ENCODE assay signal across 9 cellular contexts in genomic region chr7:120949393-120949799, GRCh38. TPM values are rescaled to one million over a fixed set of nuclear protein-coding genes. Genes with fewer than 3 reads are reported as not detected.
DNase-seq lines count a peak whose midpoint lies in the region; ATAC-seq and TF ChIP-seq lines count a peak whose summit lies in the region.
"Had no signal": no experiment of that assay in that cellular context is flagged by ENCODE, and none has a peak within 500 bp of the region (broad histone marks: within the 10 kb centered on the region; RNA-seq: fewer than 3 reads in every experiment).

No MANE protein-coding gene starts in this region.

- peaks cover 5% of the 10 kb centered on the region for H3K4me1 Mint-ChIP-seq in endothelial cell (ENCODE audit: unreplicated experiment)

- H3K4me2 ChIP-seq in PC-3 (ENCODE audit: low read length): peak overlapping the region; percentile 95

- peak overlapping the region; percentile 93 for H3K4me3 ChIP-seq in PC-3 (ENCODE audit: low read length)
- H3K4me3 ChIP-seq in retinal pigment epithelial cell (ENCODE audit: low read length): peak overlapping the region; percentile 83

- CTCF ChIA-PET in PC-3 (lab: Charles Lee): no interaction called here

- intact Hi-C loops in PC-3 (cut with micrococcal nuclease): no loop called here

- peaks cover 17% of the 10 kb centered on the region; the same call in 1 of the 2 replicates for H3K4me1 ChIP-seq in PC-3 (ENCODE audit: insufficient read depth, low read length)

- no peaks in the 10 kb centered on the region for H3K9me2 ChIP-seq in PC-3 (replicated peaks; ENCODE audit: low read length)

- no peaks in the 10 kb centered on the region for H3K9me3 Mint-ChIP-seq in endothelial cell (ENCODE audit: unreplicated experiment)

- no peaks in the 10 kb centered on the region for H3K36me3 Mint-ChIP-seq in endothelial cell (ENCODE audit: low read depth, unreplicated experiment)

- peak overlapping the region; percentile 11; the same call in 1 of the 2 replicates for H3K27ac ChIP-seq in PC-3 (ENCODE audit: low read length)

- H4K20me1 ChIP-seq in PC-3 (ENCODE audit: low read length): peaks cover 11% of the 10 kb centered on the region

- H2AFZ ChIP-seq in PC-3 (ENCODE audit: low read length): peak overlapping the region; percentile 97

- DNase-seq in DMS53 (lab: John Stamatoyannopoulos, UW) (peak; percentile 50), DMS53 treated with DMSO at 0.1 percent for 48 hours (lab: John Stamatoyannopoulos, UW; ENCODE audit: unreplicated experiment) (no peak), PC-3 (peak; percentile 48), endothelial cell (ENCODE audit: low spot score) (no peak), retinal pigment epithelial cell (ENCODE audit: low read depth) (no peak), T-helper 9 cell (no peak), NCI-H526 treated with DMSO at 0.1 percent for 48 hours (lab: John Stamatoyannopoulos, UW) (no peak), SKM-1 treated with dmso at 0.1 percent for 144 hours (lab: John Stamatoyannopoulos, UW; ENCODE audit: unreplicated experiment) (no peak)
- DNase-seq: mesendoderm had no signal

- H3K36me3 ChIP-seq in PC-3 (ENCODE audit: low read depth, low read length): peaks cover 12% of the 10 kb centered on the region; the same call in 1 of the 2 replicates

- no peak for ATAC-seq in PC-3

- peaks cover 28% of the 10 kb centered on the region for H3K79me2 ChIP-seq in PC-3 (ENCODE audit: low read length)

- TF ChIP-seq CTCF in PC-3 (conservative IDR thresholded peaks at IDR 0.05; ENCODE audit: low read depth, low read length): no peak
- no peak for TF ChIP-seq CTCF in endothelial cell (IDR thresholded peaks at IDR 0.05; ENCODE audit: unreplicated experiment)
- TF ChIP-seq CTCF in retinal pigment epithelial cell (conservative IDR thresholded peaks at IDR 0.05; ENCODE audit: low read depth, low read length): no peak

- BruUV-seq in PC-3 (replicated peaks; lab: Mats Ljungman, UMichigan): no TSS peak

- no peaks in the 10 kb centered on the region for H3K9me3 ChIP-seq in PC-3 (ENCODE audit: low read length)

- no peaks in the 10 kb centered on the region for H3K27me3 ChIP-seq in PC-3 (ENCODE audit: low read length)

- peak overlapping the region; percentile 99 for H3K9ac ChIP-seq in PC-3 (ENCODE audit: low read length)

- H3K27me3 Mint-ChIP-seq in endothelial cell (ENCODE audit: unreplicated experiment): peaks cover 3% of the 10 kb centered on the region

- no peaks in the 10 kb centered on the region for H3F3A ChIP-seq in PC-3 (ENCODE audit: low read length, unreplicated experiment)

- POLR2A ChIA-PET in PC-3 (lab: Charles Lee; ENCODE audit: unreplicated experiment): no interaction called here

- H3K27ac Mint-ChIP-seq in endothelial cell (ENCODE audit: unreplicated experiment): peak overlapping the region; percentile 91

- peak overlapping the region; percentile 92 for H3K4me3 Mint-ChIP-seq in endothelial cell (ENCODE audit: unreplicated experiment)

RNA-seq across cellular contexts. Expression of gene ING3, which starts 1.2 kb away (rescaled TPM):
- 12.4 and 12.8 TPM in 2 replicates for total RNA-seq in PC-3 (2014; rRNA removed)
- total RNA-seq in endothelial cell (ENCODE audit: unreplicated experiment): 15.6 TPM

RNA-seq across cellular contexts. Expression of gene CPED1, which starts 39.1 kb away (rescaled TPM):
- total RNA-seq in PC-3 (2014; rRNA removed): 1.8 and 2.2 TPM in 2 replicates
- 1.8 TPM for total RNA-seq in endothelial cell (ENCODE audit: unreplicated experiment)

Comparison
In these comparisons a context has a peak if more than half of its experiments do, and no peak if none do; other contexts are left out.
1. DNase-seq: peak in DMS53 (single experiment) and PC-3 (single experiment); none in DMS53 treated with DMSO at 0.1 percent for 48 hours (single experiment), endothelial cell (single experiment), retinal pigment epithelial cell (single experiment), T-helper 9 cell (single experiment), NCI-H526 treated with DMSO at 0.1 percent for 48 hours (single experiment) and SKM-1 treated with dmso at 0.1 percent for 144 hours (single experiment).